Comparison of ENCODE assay signal across 11 cellular contexts in the genomic region with DNA sequence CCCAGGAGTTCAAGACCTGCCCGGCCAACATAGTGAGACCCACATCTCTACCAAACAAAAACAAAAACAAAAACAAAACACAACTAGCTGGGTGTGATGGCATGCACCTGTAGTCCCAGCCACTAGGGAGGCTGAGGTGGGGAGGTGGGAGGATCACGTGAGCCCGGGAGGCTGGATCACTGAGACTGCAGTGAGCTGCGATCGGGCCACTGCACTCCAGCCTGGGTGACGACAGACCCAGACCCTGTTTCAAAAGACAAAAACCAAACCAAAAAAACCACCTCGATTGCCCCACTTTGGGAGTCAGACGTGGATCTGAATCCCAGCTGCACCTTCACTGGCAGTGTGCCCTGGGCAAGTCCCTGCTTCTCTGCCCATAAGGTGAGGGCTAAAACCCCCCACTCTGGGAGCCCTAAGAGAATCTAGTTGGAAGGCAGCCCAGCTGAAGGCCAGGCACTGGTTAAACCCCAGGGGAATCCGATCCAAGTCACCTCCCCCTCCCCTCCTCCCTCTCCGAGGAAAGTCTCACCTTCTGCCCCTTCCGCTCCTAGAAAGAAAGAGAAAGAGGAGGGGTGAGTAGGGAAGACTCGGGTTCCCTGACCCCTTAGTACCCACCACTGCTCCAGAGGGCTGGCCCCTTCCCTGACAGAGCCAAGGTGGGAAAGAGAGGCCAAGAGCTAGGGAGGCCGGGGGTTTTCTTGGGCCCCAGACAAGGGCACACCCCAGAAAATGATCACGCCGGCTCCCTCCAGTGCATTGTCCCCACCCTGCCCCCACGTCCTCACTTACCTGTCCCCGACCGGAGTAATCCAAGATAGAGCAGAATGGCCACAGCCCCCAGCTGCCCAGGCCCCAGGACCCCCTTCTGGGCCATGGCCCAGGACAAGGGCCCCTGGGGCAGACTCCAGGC. TPM values are rescaled to one million over a fixed set of nuclear protein-coding genes. Genes with fewer than 3 reads are reported as not detected.
A peak's percentile ranks its signal among the peaks of the same experiment; 100 is the strongest.
DNase-seq lines count a peak whose midpoint lies in the region; ATAC-seq, FAIRE-seq and TF ChIP-seq lines count a peak whose summit lies in the region.
"Had no signal": no experiment of that assay in that cellular context is flagged by ENCODE, and none has a peak within 500 bp of the region (broad histone marks: within the 10 kb centered on the region; RNA-seq: fewer than 3 reads in every experiment).

No MANE protein-coding gene starts in this region.

- no peak for FAIRE-seq in GM12892 (lab: Jason Lieb, UNC)

- H3K4me1 ChIP-seq in rectal smooth muscle tissue (ENCODE audit: control insufficient read depth, insufficient read depth, low read length): no peaks in the 10 kb centered on the region

- H3K4me3 ChIP-seq in H7 (ENCODE audit: insufficient read depth, low read depth, low read length) (peak overlapping the region; percentile 81), rectal smooth muscle tissue (ENCODE audit: low read length) (peak overlapping the region; percentile 70)

- H3K9ac ChIP-seq in rectal smooth muscle tissue (ENCODE audit: low read length): peak overlapping the region; percentile 64

- no peak for ATAC-seq in HG03097 (IDR thresholded peaks at IDR 0.05; ENCODE audit: low FRiP score, unreplicated experiment)

- H3K27ac ChIP-seq in rectal smooth muscle tissue (ENCODE audit: low read depth, low read length): no peak overlapping the region

- TF ChIP-seq POLR2A in GM12892 (IDR thresholded peaks at IDR 0.05; ENCODE audit: low read depth, low read length): no peak

- H3K36me3 ChIP-seq in H7 (replicated peaks; ENCODE audit: control insufficient read depth, insufficient read depth, low read length) (peaks cover 13% of the 10 kb centered on the region), rectal smooth muscle tissue (ENCODE audit: control insufficient read depth, insufficient read depth, low read length) (peaks cover 9% of the 10 kb centered on the region)

- H3K27me3 ChIP-seq in H7 (ENCODE audit: control insufficient read depth, insufficient read depth, low read length) (no peaks in the 10 kb centered on the region), rectal smooth muscle tissue (ENCODE audit: control insufficient read depth, insufficient read depth, low read length) (no peaks in the 10 kb centered on the region)

- DNase-seq in H7 (peak; percentile 90), NCI-H82 treated with DMSO at 0.1 percent for 48 hours (lab: John Stamatoyannopoulos, UW; ENCODE audit: unreplicated experiment) (peak; percentile 49), iPS DF 19.7 (ENCODE audit: low read depth, low spot score) (peak; percentile 56), GM12892 (ENCODE audit: insufficient read length) (no peak)
- DNase-seq in central memory CD4-positive, alpha-beta T cell: no peak
- DNase-seq in activated CD4-positive, alpha-beta T cell treated with anti-CD3 and anti-CD28 coated beads for 1 hour: no peak
- DNase-seq: activated CD4-positive, alpha-beta T cell treated with anti-CD3 and anti-CD28 coated beads, Interleukin-2, amount 10 ng/mL, durations not matched to agents 7 days and 5 days; NCI-H187 treated with DMSO at 0.1 percent for 48 hours had no signal

RNA-seq across cellular contexts. Expression of a gene that starts 0.6 kb away (rescaled TPM):
- total RNA-seq in H7 (2014; rRNA removed; shearing (Covaris generic)): 57.1 and 65.4 TPM in 2 replicates
- polyA plus RNA-seq in GM12892 (2012; ENCODE audit: missing spikeins): 0.21 TPM
- total RNA-seq: lung microvascular endothelial cell had no signal

RNA-seq across cellular contexts. Expression of a gene that starts 15.0 kb away (rescaled TPM):
- total RNA-seq in H7 (2014; rRNA removed; shearing (Covaris generic)): 0.59 and 1.1 TPM in 2 replicates
- polyA plus RNA-seq in GM12892 (2012; ENCODE audit: missing spikeins): 0.28 TPM

RNA-seq across cellular contexts. Expression of a gene that starts 17.4 kb away (rescaled TPM):
- total RNA-seq in H7 (2014; rRNA removed; shearing (Covaris generic)): 61.7 and 77.2 TPM in 2 replicates
- polyA plus RNA-seq in GM12892 (2012; ENCODE audit: missing spikeins): 31.5 TPM

RNA-seq across cellular contexts. Expression of a gene that starts 26.7 kb away (rescaled TPM):
- total RNA-seq in H7 (2014; rRNA removed; shearing (Covaris generic)): 52.7 and 64.0 TPM in 2 replicates
- polyA plus RNA-seq in GM12892 (2012; ENCODE audit: missing spikeins): 21.5 TPM

RNA-seq across cellular contexts. Expression of a gene that starts 40.3 kb away (rescaled TPM):
- total RNA-seq in H7 (2014; rRNA removed; shearing (Covaris generic)): 127 and 135 TPM in 2 replicates
- polyA plus RNA-seq in GM12892 (2012; ENCODE audit: missing spikeins): 78.4 TPM

Comparison
In these comparisons a context has a peak if more than half of its experiments do, and no peak if none do; other contexts are left out.
1. DNase-seq: peak in H7 (single experiment), NCI-H82 treated with DMSO at 0.1 percent for 48 hours (single experiment) and iPS DF 19.7 (single experiment); none in GM12892 (single experiment), central memory CD4-positive, alpha-beta T cell (single experiment) and activated CD4-positive, alpha-beta T cell treated with anti-CD3 and anti-CD28 coated beads for 1 hour (single experiment).